Comparison of ENCODE assay signal across 8 cellular contexts in the genomic region with DNA sequence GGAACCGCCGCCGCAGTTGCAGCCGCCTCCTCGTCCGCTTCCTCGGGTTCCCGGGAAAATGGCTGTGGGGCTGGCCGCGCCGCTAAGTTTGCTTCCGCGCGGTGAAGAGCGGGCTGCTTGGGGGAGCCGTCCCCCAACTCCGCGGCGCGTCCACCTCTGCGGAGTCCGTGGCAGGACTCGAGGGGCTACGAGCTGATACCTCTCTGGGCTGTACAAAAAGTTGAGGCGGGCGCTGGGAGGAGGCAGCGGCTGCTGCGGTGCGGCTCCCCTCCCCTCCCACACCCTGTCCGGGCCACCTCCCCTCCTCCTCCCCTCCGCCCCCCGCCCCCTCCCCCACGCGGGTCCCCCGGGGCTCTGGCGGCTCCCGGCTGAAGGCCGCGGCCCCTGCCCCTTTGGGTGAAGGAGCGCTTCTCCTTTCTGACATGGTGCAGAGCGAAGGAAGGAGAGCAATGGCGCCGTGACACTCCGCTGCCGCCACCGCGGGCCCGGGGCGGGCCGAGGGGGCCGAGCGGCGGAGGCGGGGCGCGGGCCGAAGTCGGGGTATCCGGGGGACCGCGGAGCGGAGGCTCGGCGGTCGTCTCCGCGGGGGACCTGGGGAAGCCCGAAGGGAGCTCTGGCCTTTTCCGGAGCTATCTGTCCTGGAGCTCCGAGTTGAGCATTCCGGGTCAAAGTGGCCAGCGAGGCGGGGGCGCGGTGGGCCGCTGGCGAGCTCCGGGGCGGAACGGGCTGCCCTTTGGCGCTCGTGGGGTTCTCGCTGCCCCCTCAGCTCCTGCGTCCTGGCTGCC. TPM values are rescaled to one million over a fixed set of nuclear protein-coding genes. Genes with fewer than 3 reads are reported as not detected.
DNase-seq lines count a peak whose midpoint lies in the region; ATAC-seq and TF ChIP-seq lines count a peak whose summit lies in the region.

No MANE protein-coding gene starts in this region.

- no peaks in the 10 kb centered on the region for H3K9me3 ChIP-seq in skeletal muscle tissue (ENCODE audit: control insufficient read depth in 3 of 3, low read length in 3 of 3)

- H3K27ac Mint-ChIP-seq in brain, result peak overlapping the region; percentile 93 to 99 (median 97)

- H3K27me3 ChIP-seq in skeletal muscle tissue (ENCODE audit: control insufficient read depth in 3 of 3, insufficient read depth in 3 of 3, low read length in 3 of 3), result no peaks in the 10 kb centered on the region

- H3K4me3 ChIP-seq in skeletal muscle tissue (ENCODE audit: low read length in 3 of 3), result peak overlapping the region; percentile 93 to 98 (median 97)

- peak overlapping the region in 4 of 5 experiments; percentile 95 to 100 (median 99) for H3K4me3 Mint-ChIP-seq in brain

- no peaks in the 10 kb centered on the region for H3K9me3 Mint-ChIP-seq in brain

- H3K27ac ChIP-seq in skeletal muscle tissue (ENCODE audit: low read depth, low read length), result peak overlapping the region; percentile 92

- peak overlapping the region; percentile 95 to 96 (median 95) for H3K9ac ChIP-seq in skeletal muscle tissue (ENCODE audit: low read depth in 1 of 3, low read length in 3 of 3)

- peaks cover 5 to 16% (median 7%) of the 10 kb centered on the region in 3 donors for H3K36me3 ChIP-seq in skeletal muscle tissue (ENCODE audit: control insufficient read depth in 3 of 3, insufficient read depth in 3 of 3, low read length in 3 of 3)

- H3K4me1 Mint-ChIP-seq in brain, result peaks cover 46% of the 10 kb centered on the region

- H3K27me3 Mint-ChIP-seq in brain, result peaks cover 5% of the 10 kb centered on the region

- peaks cover 2 to 31% (median 16%) of the 10 kb centered on the region in 3 donors for H3K4me1 ChIP-seq in skeletal muscle tissue (ENCODE audit: control insufficient read depth in 3 of 3, insufficient read depth in 3 of 3, low read length in 3 of 3)

- ATAC-seq in HG02885 (IDR thresholded peaks at IDR 0.05; ENCODE audit: poor library complexity, unreplicated experiment) (peak; percentile 12), HG02970 (IDR thresholded peaks at IDR 0.05; ENCODE audit: low FRiP score, unreplicated experiment) (no peak)

- peak; percentile 57 for DNase-seq in GM10266 (ENCODE audit: extremely low spot score)
- DNase-seq in T-helper 2 cell, result peak in 4 of 5 experiments; percentile 18 to 56 (median 30)
- DNase-seq in iPS-NIHi11 (ENCODE audit: low spot score), result peak; percentile 52
- no peak for DNase-seq in NCI-H526 treated with DMSO at 0.1 percent for 48 hours (lab: John Stamatoyannopoulos, UW)

- peaks cover 41% of the 10 kb centered on the region for H3K36me3 Mint-ChIP-seq in brain

- TF ChIP-seq CTCF in GM10266 (IDR thresholded peaks at IDR 0.05; ENCODE audit: control insufficient read depth, insufficient read depth, low read depth, missing control alignments), result no peak
- no peak for TF ChIP-seq CTCF in brain (conservative IDR thresholded peaks at IDR 0.05)

RNA-seq across cellular contexts. Expression of a gene that starts 0.7 kb away (rescaled TPM):
- polyA plus RNA-seq in brain (ENCODE audit: insufficient read depth, low read depth, low replicate concordance), result 2.8 TPM
- total RNA-seq in skeletal muscle tissue, result 17.7 TPM

RNA-seq across cellular contexts. Expression of a gene that starts 54.4 kb away (rescaled TPM):
- polyA plus RNA-seq in brain (ENCODE audit: insufficient read depth, low read depth, low replicate concordance), result 50.9 TPM
- 39.1 TPM for total RNA-seq in skeletal muscle tissue
